In the genomic region with DNA sequence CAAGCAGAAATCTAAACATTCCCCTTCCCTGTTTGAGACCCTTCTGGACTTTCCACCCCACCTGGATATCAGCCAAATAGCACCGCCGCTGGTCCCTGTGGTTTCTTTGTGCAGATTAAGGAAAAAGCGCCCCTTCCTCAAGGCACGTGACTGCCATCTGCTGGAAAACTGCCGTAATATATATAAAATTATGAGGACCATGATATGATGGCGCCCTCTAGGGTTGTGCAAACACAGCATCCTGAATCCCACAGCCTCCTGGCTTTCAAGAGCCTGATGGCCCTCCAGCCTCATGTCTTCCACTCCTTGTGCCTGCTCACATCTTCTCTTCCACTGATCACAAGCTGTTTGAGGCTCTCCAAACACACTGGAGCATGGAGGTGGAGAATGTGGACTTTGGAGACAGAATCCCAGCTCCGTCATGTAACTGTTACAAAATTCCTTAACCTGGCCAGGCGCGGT, we compare ENCODE assay signal across 9 cellular contexts.
DNase-seq lines count a peak whose midpoint lies in the region; ATAC-seq and TF ChIP-seq lines count a peak whose summit lies in the region.
"Had no signal": no experiment of that assay in that cellular context is flagged by ENCODE, and none has a peak within 500 bp of the region (broad histone marks: within the 10 kb centered on the region; RNA-seq: fewer than 3 reads in every experiment).

No MANE protein-coding gene starts in this region.

- H3K9me3 Mint-ChIP-seq in CD8-positive, alpha-beta T cell: no peaks in the 10 kb centered on the region
- no peaks in the 10 kb centered on the region for H3K9me3 Mint-ChIP-seq in activated T-helper 2 cell treated with anti-CD3 and anti-CD28 coated beads, Interferon-gamma antibody, Interleukin-2, Interleukin-4, amounts not matched to agents 10 μg/mL and 5 μg/mL and 100 μg/mL, durations not matched to agents 14 hours and 24 hours and 36 hours

- intact Hi-C loops in CD8-positive, alpha-beta T cell (cut with DNase I, micrococcal nuclease): loop anchor here (1.0 to 2.0 kb wide), 2 partner anchors 143 to 144 kb away; no protein-coding TSS in a partner anchor
- intact Hi-C loops in activated T-helper 2 cell treated with anti-CD3 and anti-CD28 coated beads, Interferon-gamma antibody, Interleukin-2, Interleukin-4, amounts not matched to agents 10 μg/mL and 5 μg/mL and 100 μg/mL, durations not matched to agents 14 hours and 24 hours and 36 hours (cut with micrococcal nuclease): loop anchor here (1.0 to 10.0 kb wide), 2 partner anchors 63 to 144 kb away; no protein-coding TSS in a partner anchor

- H3K4me1 Mint-ChIP-seq in CD8-positive, alpha-beta T cell (ENCODE audit: low read depth): peaks cover 9% of the 10 kb centered on the region
- H3K4me1 Mint-ChIP-seq in activated T-helper 2 cell treated with anti-CD3 and anti-CD28 coated beads, Interferon-gamma antibody, Interleukin-2, Interleukin-4, amounts not matched to agents 10 μg/mL and 5 μg/mL and 100 μg/mL, durations not matched to agents 14 hours and 24 hours and 36 hours (ENCODE audit: low read depth): peaks cover 25% of the 10 kb centered on the region

- no peaks in the 10 kb centered on the region for H3K9me3 ChIP-seq in CD8-positive, alpha-beta T cell (ENCODE audit: low read length)
- H3K9me3 ChIP-seq in HEK293 (ENCODE audit: control insufficient read depth, insufficient read depth, low read depth, low read length): no peaks in the 10 kb centered on the region
- H3K9me3 ChIP-seq: SJSA1 had no signal

- no peak overlapping the region for H3K4me3 Mint-ChIP-seq in CD8-positive, alpha-beta T cell
- peak overlapping the region; percentile 46 for H3K4me3 Mint-ChIP-seq in activated T-helper 2 cell treated with anti-CD3 and anti-CD28 coated beads, Interferon-gamma antibody, Interleukin-2, Interleukin-4, amounts not matched to agents 10 μg/mL and 5 μg/mL and 100 μg/mL, durations not matched to agents 14 hours and 24 hours and 36 hours (ENCODE audit: low read depth)

- H3K27ac Mint-ChIP-seq in CD8-positive, alpha-beta T cell: no peak overlapping the region
- H3K27ac Mint-ChIP-seq in activated T-helper 2 cell treated with anti-CD3 and anti-CD28 coated beads, Interferon-gamma antibody, Interleukin-2, Interleukin-4, amounts not matched to agents 10 μg/mL and 5 μg/mL and 100 μg/mL, durations not matched to agents 14 hours and 24 hours and 36 hours: no peak overlapping the region

- no peaks in the 10 kb centered on the region for H3K27me3 ChIP-seq in CD8-positive, alpha-beta T cell (ENCODE audit: insufficient read depth, low read length)

- TF ChIP-seq CTCF in CD8-positive, alpha-beta T cell (IDR thresholded peaks at IDR 0.05): peak; percentile 22
- TF ChIP-seq CTCF in HEK293 (tag by site-specific recombination; IDR thresholded peaks at IDR 0.05): peak; percentile 94

- POLR2A ChIA-PET in CD8-positive, alpha-beta T cell (lab: Charles Lee): no interaction called here
- POLR2A ChIA-PET in HEK293 (lab: Yijun Ruan, JAX): interaction anchor here (0.6 kb wide), 1 partner anchor 280 kb away, joined by 3 read pairs; no protein-coding TSS in a partner anchor

- H3K36me3 ChIP-seq in CD8-positive, alpha-beta T cell (ENCODE audit: insufficient read depth, low read length): no peaks in the 10 kb centered on the region
- H3K36me3 ChIP-seq in HEK293 (ENCODE audit: control insufficient read depth in 2 of 2, insufficient read depth in 1 of 2, low read length in 2 of 2): no peaks in the 10 kb centered on the region
- H3K36me3 ChIP-seq: SJSA1 had no signal

- H3K4me3 ChIP-seq in CD8-positive, alpha-beta T cell (ENCODE audit: low read depth, low read length): no peak overlapping the region
- H3K4me3 ChIP-seq in HEK293 (ENCODE audit: low read depth, low read length): no peak overlapping the region
- H3K4me3 ChIP-seq: SJSA1 had no signal

- peaks cover 23% of the 10 kb centered on the region for H3K27me3 Mint-ChIP-seq in CD8-positive, alpha-beta T cell (ENCODE audit: low read depth)
- peaks cover 5% of the 10 kb centered on the region for H3K27me3 Mint-ChIP-seq in activated T-helper 2 cell treated with anti-CD3 and anti-CD28 coated beads, Interferon-gamma antibody, Interleukin-2, Interleukin-4, amounts not matched to agents 10 μg/mL and 5 μg/mL and 100 μg/mL, durations not matched to agents 14 hours and 24 hours and 36 hours (ENCODE audit: low read depth)

- CTCF ChIA-PET in CD8-positive, alpha-beta T cell (lab: Charles Lee): interaction anchor here (0.7 to 2.1 kb wide), 3 partner anchors 24 to 225 kb away, joined by 3 to 7 read pairs (median 4); no protein-coding TSS in a partner anchor
- CTCF ChIA-PET in HEK293 (lab: Yijun Ruan, JAX): interaction anchor here (0.6 to 4.2 kb wide), 40 partner anchors 9 to 764 kb away, joined by 3 to 28 read pairs (median 5); partner anchors contain the start of genes COL26A1 and IFT22

- peak in 2 of 7 experiments; percentile 7 to 16 for DNase-seq in CD8-positive, alpha-beta T cell
- peak; percentile 18 for DNase-seq in NCI-H82 treated with DMSO at 0.1 percent for 48 hours (lab: John Stamatoyannopoulos, UW; ENCODE audit: unreplicated experiment)
- DNase-seq in activated T-helper 2 cell treated with anti-CD3 and anti-CD28 coated beads, Interferon-gamma antibody, Interleukin-2, Interleukin-4, amounts not matched to agents 10 μg/mL and 5 μg/mL and 100 μg/mL, durations not matched to agents 14 hours and 24 hours and 36 hours (ENCODE audit: low spot score): peak; percentile 27
- DNase-seq in iPS-NIHi11 (ENCODE audit: low spot score): peak; percentile 80
- peak; percentile 3 for DNase-seq in stimulated activated CD8-positive, alpha-beta memory T cell treated with anti-CD3 and anti-CD28 coated beads, Interleukin-15, amount 100 ng/mL, for 48 hours (ENCODE audit: low read depth in 2 of 2)
- no peak for DNase-seq in T1000 (lab: John Stamatoyannopoulos, UW)

- H3K27ac ChIP-seq in CD8-positive, alpha-beta T cell (ENCODE audit: low read depth, low read length): no peak overlapping the region
- no peak overlapping the region for H3K27ac ChIP-seq in HEK293 (ENCODE audit: extremely low read depth, low read depth, low read length)
- H3K27ac ChIP-seq: SJSA1 had no signal

- no peak for ATAC-seq in CD8-positive, alpha-beta T cell
- ATAC-seq in GM21515 (IDR thresholded peaks at IDR 0.05; ENCODE audit: unreplicated experiment): no peak

- no peaks in the 10 kb centered on the region for H3K36me3 Mint-ChIP-seq in CD8-positive, alpha-beta T cell
- H3K36me3 Mint-ChIP-seq in activated T-helper 2 cell treated with anti-CD3 and anti-CD28 coated beads, Interferon-gamma antibody, Interleukin-2, Interleukin-4, amounts not matched to agents 10 μg/mL and 5 μg/mL and 100 μg/mL, durations not matched to agents 14 hours and 24 hours and 36 hours (ENCODE audit: low read depth): no peaks in the 10 kb centered on the region

- peaks cover 7% of the 10 kb centered on the region for H3K4me1 ChIP-seq in CD8-positive, alpha-beta T cell (ENCODE audit: insufficient read depth, low read length)
- no peaks in the 10 kb centered on the region for H3K4me1 ChIP-seq in HEK293 (ENCODE audit: control insufficient read depth, insufficient read depth, low read length)
- H3K4me1 ChIP-seq: SJSA1 had no signal

TF ChIP-seq in HEK293, 187 proteins besides CTCF, POLR2A, EP300 and RAD21 (continues in another document):
- peak; percentile 17; the same call in 1 of the 2 replicates for TF ChIP-seq ZNF394 (tag by site-specific recombination; IDR thresholded peaks at IDR 0.05; ENCODE audit: borderline replicate concordance)
- TF ChIP-seq, protein P1, sequence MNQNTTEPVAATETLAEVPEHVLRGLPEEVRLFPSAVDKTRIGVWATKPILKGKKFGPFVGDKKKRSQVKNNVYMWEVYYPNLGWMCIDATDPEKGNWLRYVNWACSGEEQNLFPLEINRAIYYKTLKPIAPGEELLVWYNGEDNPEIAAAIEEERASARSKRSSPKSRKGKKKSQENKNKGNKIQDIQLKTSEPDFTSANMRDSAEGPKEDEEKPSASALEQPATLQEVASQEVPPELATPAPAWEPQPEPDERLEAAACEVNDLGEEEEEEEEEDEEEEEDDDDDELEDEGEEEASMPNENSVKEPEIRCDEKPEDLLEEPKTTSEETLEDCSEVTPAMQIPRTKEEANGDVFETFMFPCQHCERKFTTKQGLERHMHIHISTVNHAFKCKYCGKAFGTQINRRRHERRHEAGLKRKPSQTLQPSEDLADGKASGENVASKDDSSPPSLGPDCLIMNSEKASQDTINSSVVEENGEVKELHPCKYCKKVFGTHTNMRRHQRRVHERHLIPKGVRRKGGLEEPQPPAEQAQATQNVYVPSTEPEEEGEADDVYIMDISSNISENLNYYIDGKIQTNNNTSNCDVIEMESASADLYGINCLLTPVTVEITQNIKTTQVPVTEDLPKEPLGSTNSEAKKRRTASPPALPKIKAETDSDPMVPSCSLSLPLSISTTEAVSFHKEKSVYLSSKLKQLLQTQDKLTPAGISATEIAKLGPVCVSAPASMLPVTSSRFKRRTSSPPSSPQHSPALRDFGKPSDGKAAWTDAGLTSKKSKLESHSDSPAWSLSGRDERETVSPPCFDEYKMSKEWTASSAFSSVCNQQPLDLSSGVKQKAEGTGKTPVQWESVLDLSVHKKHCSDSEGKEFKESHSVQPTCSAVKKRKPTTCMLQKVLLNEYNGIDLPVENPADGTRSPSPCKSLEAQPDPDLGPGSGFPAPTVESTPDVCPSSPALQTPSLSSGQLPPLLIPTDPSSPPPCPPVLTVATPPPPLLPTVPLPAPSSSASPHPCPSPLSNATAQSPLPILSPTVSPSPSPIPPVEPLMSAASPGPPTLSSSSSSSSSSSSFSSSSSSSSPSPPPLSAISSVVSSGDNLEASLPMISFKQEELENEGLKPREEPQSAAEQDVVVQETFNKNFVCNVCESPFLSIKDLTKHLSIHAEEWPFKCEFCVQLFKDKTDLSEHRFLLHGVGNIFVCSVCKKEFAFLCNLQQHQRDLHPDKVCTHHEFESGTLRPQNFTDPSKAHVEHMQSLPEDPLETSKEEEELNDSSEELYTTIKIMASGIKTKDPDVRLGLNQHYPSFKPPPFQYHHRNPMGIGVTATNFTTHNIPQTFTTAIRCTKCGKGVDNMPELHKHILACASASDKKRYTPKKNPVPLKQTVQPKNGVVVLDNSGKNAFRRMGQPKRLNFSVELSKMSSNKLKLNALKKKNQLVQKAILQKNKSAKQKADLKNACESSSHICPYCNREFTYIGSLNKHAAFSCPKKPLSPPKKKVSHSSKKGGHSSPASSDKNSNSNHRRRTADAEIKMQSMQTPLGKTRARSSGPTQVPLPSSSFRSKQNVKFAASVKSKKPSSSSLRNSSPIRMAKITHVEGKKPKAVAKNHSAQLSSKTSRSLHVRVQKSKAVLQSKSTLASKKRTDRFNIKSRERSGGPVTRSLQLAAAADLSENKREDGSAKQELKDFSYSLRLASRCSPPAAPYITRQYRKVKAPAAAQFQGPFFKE (tag by site-specific recombination; IDR thresholded peaks at IDR 0.05; ENCODE audit: borderline replicate concordance): no peak
- TF ChIP-seq ZNF350 (tag by site-specific recombination; IDR thresholded peaks at IDR 0.05): no peak
- TF ChIP-seq ZNF561 (tag by site-specific recombination; IDR thresholded peaks at IDR 0.05; ENCODE audit: borderline replicate concordance): peak; percentile 69; the same call in 1 of the 2 replicates
- no peak for TF ChIP-seq ZNF341 (tag by site-specific recombination; IDR thresholded peaks at IDR 0.05; ENCODE audit: low read depth)
- TF ChIP-seq ZNF707 (tag by site-specific recombination; IDR thresholded peaks at IDR 0.05): no peak
- peak; percentile 78; the same call in 1 of the 2 replicates for TF ChIP-seq ZNF660 (tag by site-specific recombination; IDR thresholded peaks at IDR 0.05)
